Comparison of ENCODE assay signal across 8 cellular contexts in the genomic region with DNA sequence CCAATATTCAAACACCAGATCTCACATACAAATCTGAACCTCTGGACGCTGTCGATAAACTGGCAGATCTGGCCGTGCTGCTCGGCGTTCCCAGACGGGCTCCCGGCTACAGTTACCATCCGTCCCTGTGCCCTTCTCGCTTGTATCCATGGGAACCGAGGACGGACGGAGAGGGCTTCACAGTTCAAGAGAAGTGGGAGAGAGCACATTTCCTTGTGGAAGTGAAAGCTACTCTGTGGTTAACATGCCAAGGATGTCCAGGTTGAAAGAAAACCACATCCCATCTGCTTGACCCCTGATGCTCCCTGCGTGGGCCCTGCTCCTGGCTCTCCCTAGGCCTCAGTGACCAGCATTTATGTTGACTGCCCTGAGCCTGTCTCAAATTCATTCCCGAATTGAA. TPM values are rescaled to one million over a fixed set of nuclear protein-coding genes. Genes with fewer than 3 reads are reported as not detected.
A peak's percentile ranks its signal among the peaks of the same experiment; 100 is the strongest.
DNase-seq lines count a peak whose midpoint lies in the region; ATAC-seq, FAIRE-seq and TF ChIP-seq lines count a peak whose summit lies in the region.

No MANE protein-coding gene starts in this region.

- no peak for ATAC-seq in gastroesophageal sphincter

- peaks cover 0 to 30% of the 10 kb centered on the region in 2 donors for H3K36me3 ChIP-seq in gastroesophageal sphincter

- H3K9me3 ChIP-seq in gastroesophageal sphincter, result no peaks in the 10 kb centered on the region

- no peak overlapping the region for H3K4me3 ChIP-seq in gastroesophageal sphincter

- TF ChIP-seq CTCF in gastroesophageal sphincter (IDR thresholded peaks at IDR 0.05), result no peak

- no peaks in the 10 kb centered on the region for H3K27me3 ChIP-seq in gastroesophageal sphincter

- peaks cover 0 to 100% (median 84%) of the 10 kb centered on the region in 3 donors for H3K4me1 ChIP-seq in gastroesophageal sphincter

- FAIRE-seq in GM12891 (lab: Jason Lieb, UNC), result no peak

- TF ChIP-seq POLR2A in GM12891 (IDR thresholded peaks at IDR 0.05; ENCODE audit: low read depth, low read length) (no peak), gastroesophageal sphincter (IDR thresholded peaks at IDR 0.05) (no peak)

- 26% methylated on average over 3 of the region's 14 CpGs; no CpG with 5 or more reads in 1 of the 2 donors for WGBS in gastroesophageal sphincter (ENCODE audit: low coverage in 1 of 2), 2 donors

- in situ Hi-C loops in ACHN (cut with HindIII; ENCODE audit: low pct_ligation_motif_present, low pct_unique_long_range_greater_than_20kb, low sequenced_read_pairs), result no loop called here

- DNase-seq in GM12891 (ENCODE audit: insufficient read length, low spot score) (no peak), SW480 (ENCODE audit: low spot score) (peak; percentile 80), renal cortical epithelial cell (ENCODE audit: low read depth) (peak; percentile 61), NCI-H2171 (lab: John Stamatoyannopoulos, UW) (no peak), ACHN (no peak), NCI-H128 (lab: John Stamatoyannopoulos, UW; ENCODE audit: unreplicated experiment) (no peak), hippocampal formation (lab: John Stamatoyannopoulos, UW) (no peak)

- H3K27ac ChIP-seq in gastroesophageal sphincter, result peak overlapping the region; percentile 61 to 99 (median 93)

- no peak for TF ChIP-seq EP300 in gastroesophageal sphincter (IDR thresholded peaks at IDR 0.05)

TF ChIP-seq in GM12891, 5 proteins besides CTCF, POLR2A, EP300 and RAD21:
- no peak for TF ChIP-seq POLR2AphosphoS5 (IDR thresholded peaks at IDR 0.05; ENCODE audit: low read depth, low read length)
- TF ChIP-seq PAX5 (IDR thresholded peaks at IDR 0.05; ENCODE audit: insufficient read depth, low read length, severe bottlenecking), result no peak
- TF ChIP-seq SPI1 (IDR thresholded peaks at IDR 0.05; ENCODE audit: low read depth, low read length), result peak; percentile 49
TF ChIP-seq in GM12891: peak in this region for 1.

RNA-seq across cellular contexts. Expression of a gene that starts 6.3 kb away (rescaled TPM):
- 36.9 TPM for polyA plus RNA-seq in GM12891 (2012; ENCODE audit: low read depth, missing spikeins)
- total RNA-seq in gastroesophageal sphincter (100 to 1,000 TPM in 3 of 4 donors, 10 to 100 TPM in 1; 87.1 to 154 (median 124) TPM), renal cortical epithelial cell (191 and 241 TPM in 2 replicates)

RNA-seq across cellular contexts. Expression of a gene that starts 17.6 kb away (rescaled TPM):
- 38.1 TPM for polyA plus RNA-seq in GM12891 (2012; ENCODE audit: low read depth, missing spikeins)
- total RNA-seq in gastroesophageal sphincter (100 to 1,000 TPM; 336 to 863 (median 437) TPM), renal cortical epithelial cell (103 and 161 TPM in 2 replicates)

RNA-seq across cellular contexts. Expression of a gene that starts 29.9 kb away (rescaled TPM):
- polyA plus RNA-seq in GM12891 (2012; ENCODE audit: low read depth, missing spikeins), result 73.2 TPM
- total RNA-seq in gastroesophageal sphincter (10 to 100 TPM in 1 of 4 donors, 1 to 10 TPM in 3; 6.1 to 16.6 (median 6.6) TPM), renal cortical epithelial cell (0.17 and 13.6 TPM in 2 replicates)

RNA-seq across cellular contexts. Expression of a gene that starts 33.2 kb away (rescaled TPM):
- polyA plus RNA-seq in GM12891 (2012; ENCODE audit: low read depth, missing spikeins), result 8.4 TPM
- total RNA-seq in gastroesophageal sphincter (1 to 10 TPM in 3 of 4 donors, not detected in 1; 1.6 to 2.7 (median 2.2) TPM), renal cortical epithelial cell (9.4 and 11.0 TPM in 2 replicates)

RNA-seq across cellular contexts. Expression of a gene that starts 37.0 kb away (rescaled TPM):
- 114 TPM for polyA plus RNA-seq in GM12891 (2012; ENCODE audit: low read depth, missing spikeins)
- total RNA-seq in gastroesophageal sphincter (10 to 100 TPM; 64.5 to 80.8 (median 68.5) TPM), renal cortical epithelial cell (74.0 and 141 TPM in 2 replicates)

Comparison
In these comparisons a context has a peak if more than half of its experiments do, and no peak if none do; other contexts are left out.
1. DNase-seq: peak in SW480 (single experiment) and renal cortical epithelial cell (single experiment); none in GM12891 (single experiment), NCI-H2171 (single experiment), ACHN (single experiment), NCI-H128 (single experiment) and hippocampal formation (0 of 2).